Comparison of ENCODE assay signal across 1 cellular context in genomic region chr5:132812949-132813598, GRCh38.
TF ChIP-seq lines count a peak whose summit lies in the region.

Gene SOWAHA (plus strand): TSS chr5:132813302. CDS start chr5:132813622, 320 bp downstream.

TF ChIP-seq in H1, 55 proteins besides CTCF, POLR2A, EP300 and RAD21 (continued from another document):
- no peak for TF ChIP-seq SAP30 (IDR thresholded peaks at IDR 0.05; ENCODE audit: insufficient read depth, insufficient replicate concordance, low read length)
- no peak for TF ChIP-seq RNF2 (IDR thresholded peaks at IDR 0.05; ENCODE audit: borderline replicate concordance, low read depth, low read length, missing control alignments, poor library complexity, severe bottlenecking)
- TF ChIP-seq GTF2F1 (IDR thresholded peaks at IDR 0.05; ENCODE audit: borderline replicate concordance, low read depth, low read length), result no peak
- no peak for TF ChIP-seq GABPA (IDR thresholded peaks at IDR 0.05; ENCODE audit: borderline replicate concordance, insufficient read depth, low read length)
- TF ChIP-seq SIRT6 (IDR thresholded peaks at IDR 0.05; ENCODE audit: low read length), result no peak
- TF ChIP-seq PHF8 (conservative IDR thresholded peaks at IDR 0.05; ENCODE audit: low read depth, low read length), result no peak
- TF ChIP-seq CHD1 (IDR thresholded peaks at IDR 0.05; ENCODE audit: low read depth, low read length), result no peak
- TF ChIP-seq POU5F1 (IDR thresholded peaks at IDR 0.05; ENCODE audit: low read depth, low read length), result no peak
- no peak for TF ChIP-seq CHD7 (IDR thresholded peaks at IDR 0.05; ENCODE audit: insufficient replicate concordance, low read length)
- TF ChIP-seq BRCA1 (IDR thresholded peaks at IDR 0.05; ENCODE audit: low read depth, low read length), result no peak
TF ChIP-seq in H1: peak in this region for 0.
